ENCODE assay signal across 7 cellular contexts in the genomic region with DNA sequence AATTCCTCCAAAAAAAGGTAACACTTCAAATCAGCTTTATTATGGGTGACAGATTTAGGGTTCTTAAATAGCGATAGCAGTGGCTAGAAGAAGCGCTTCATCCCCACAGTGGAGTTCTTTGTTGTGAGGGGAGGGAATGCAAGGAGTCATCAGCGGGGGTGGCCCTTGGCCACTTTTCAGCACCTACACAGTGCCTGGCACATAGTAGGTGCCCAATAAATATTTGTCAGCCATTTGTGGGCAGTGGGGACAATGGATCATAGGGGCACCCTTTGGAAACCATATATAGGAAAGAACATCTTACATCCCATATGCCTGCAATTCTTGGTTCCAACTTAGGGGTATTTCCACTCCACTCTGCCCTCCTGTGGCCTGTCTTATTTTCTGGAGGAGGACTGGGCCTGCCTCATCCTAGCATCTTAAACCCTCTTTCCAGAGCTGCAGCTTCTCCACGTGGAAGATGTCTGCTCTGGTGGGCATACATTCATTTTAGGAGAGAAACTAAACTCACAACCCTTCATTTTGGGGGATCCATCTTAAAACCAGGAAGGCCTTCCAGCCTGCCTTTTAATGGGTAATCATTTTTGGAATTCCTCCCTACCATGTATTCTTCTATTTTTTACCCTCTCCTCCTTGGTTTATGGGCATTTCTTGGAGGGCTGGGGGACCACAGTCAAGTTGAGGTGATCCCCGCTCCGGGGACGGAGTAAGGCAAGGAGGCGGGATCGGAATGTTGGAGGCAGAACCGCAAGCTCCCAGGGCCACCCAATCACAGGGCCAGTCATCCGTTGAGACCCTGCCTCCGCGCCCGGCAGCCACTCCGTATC. TPM values are rescaled to one million over a fixed set of nuclear protein-coding genes. Genes with fewer than 3 reads are reported as not detected.
DNase-seq lines count a peak whose midpoint lies in the region; ATAC-seq and TF ChIP-seq lines count a peak whose summit lies in the region.

No MANE protein-coding gene starts in this region.

- BruUV-seq in mammary epithelial cell (replicated peaks; lab: Mats Ljungman, UMichigan): TSS peak; percentile 75

- dilution Hi-C loops in mammary epithelial cell (cut with HindIII; ENCODE audit: low sequenced_read_pairs): no loop called here

- H3K36me3 ChIP-seq in HAP-1 (replicated peaks): no peaks in the 10 kb centered on the region
- H3K36me3 ChIP-seq in OCI-LY3 (replicated peaks; ENCODE audit: low read depth, low read length): peaks cover 4% of the 10 kb centered on the region
- H3K36me3 ChIP-seq in mammary epithelial cell (ENCODE audit: insufficient read depth, low read length): no peaks in the 10 kb centered on the region
- no peaks in the 10 kb centered on the region for H3K36me3 ChIP-seq in right lobe of liver
- H3K36me3 ChIP-seq in thymus (ENCODE audit: control insufficient read depth, insufficient read depth): peaks cover 6% of the 10 kb centered on the region

- peaks cover 22% of the 10 kb centered on the region for H3K79me2 ChIP-seq in OCI-LY3 (ENCODE audit: low read length)
- H3K79me2 ChIP-seq in mammary epithelial cell (ENCODE audit: insufficient read depth, low read length): no peaks in the 10 kb centered on the region

- intact Hi-C loops in mammary epithelial cell (cut with micrococcal nuclease) (loop anchor here (1.0 to 10.0 kb wide), 8 partner anchors 18 to 777 kb away; partner anchors contain the start of genes ATF6B, CLIC1 and HLA-DOB), right lobe of liver (cut with DNase I) (no loop called here)

- in situ Hi-C loops in HAP-1 (cut with MboI; ENCODE audit: low sequenced_read_pairs) (no loop called here), mammary epithelial cell (cut with MboI; ENCODE audit: low sequenced_read_pairs in 2 of 2) (no loop called here)

- H3K4me3 ChIP-seq in HAP-1 (peak overlapping the region; percentile 28), OCI-LY3 (ENCODE audit: low read length) (peak overlapping the region; percentile 89), mammary epithelial cell (replicated peaks in 1 of 3; ENCODE audit: insufficient read depth in 1 of 3, low read depth in 2 of 3, low read length in 3 of 3) (peak overlapping the region; percentile 44 to 73 (median 54)), right lobe of liver (peak overlapping the region; percentile 30 to 48 (median 43)), thymus (ENCODE audit: low read length) (peak overlapping the region; percentile 85)

- H3K4me1 ChIP-seq in HAP-1 (peaks cover 14% of the 10 kb centered on the region), OCI-LY3 (ENCODE audit: low read length) (peaks cover 38% of the 10 kb centered on the region), mammary epithelial cell (ENCODE audit: insufficient read depth, low read length) (peaks cover 26% of the 10 kb centered on the region), right lobe of liver (peaks cover 0 to 15% (median 7%) of the 10 kb centered on the region in 4 donors), thymus (ENCODE audit: control insufficient read depth, insufficient read depth, low read length) (peaks cover 28% of the 10 kb centered on the region)

- peak; percentile 74 for DNase-seq in ELR (ENCODE audit: low read depth)
- DNase-seq in HAP-1 (ENCODE audit: low spot score in 2 of 2): peak; percentile 34 to 53
- DNase-seq in mammary epithelial cell: peak; percentile 42
- no peak for DNase-seq in right lobe of liver
- no peak for DNase-seq in cortex of kidney (lab: John Stamatoyannopoulos, UW)

- CTCF ChIA-PET in mammary epithelial cell (lab: Charles Lee; ENCODE audit: low non-redundant PET): interaction anchor here (0.6 to 1.0 kb wide), 3 partner anchors 15 to 76 kb away, joined by 3 to 10 read pairs (median 7); no protein-coding TSS in a partner anchor

- peak; percentile 61 for TF ChIP-seq CTCF in OCI-LY3 (IDR thresholded peaks at IDR 0.05; ENCODE audit: low read depth, low read length)
- TF ChIP-seq CTCF in mammary epithelial cell (conservative IDR thresholded peaks at IDR 0.05 in 1 of 2, IDR thresholded peaks at IDR 0.05 in 1 of 2; ENCODE audit: extremely low read depth in 1 of 2, insufficient read depth in 1 of 2, low read depth in 1 of 2, low read length in 2 of 2): peak; percentile 61 to 66
- TF ChIP-seq CTCF in right lobe of liver (IDR thresholded peaks at IDR 0.05): peak; percentile 10 to 35 (median 26)

- H3K4me2 ChIP-seq in OCI-LY3 (ENCODE audit: low read length): peak overlapping the region; percentile 97
- peak overlapping the region; percentile 93 for H3K4me2 ChIP-seq in mammary epithelial cell (ENCODE audit: insufficient read depth, low read depth, low read length)

- no peaks in the 10 kb centered on the region for H3K27me3 ChIP-seq in HAP-1 (ENCODE audit: low read depth)
- no peaks in the 10 kb centered on the region for H3K27me3 ChIP-seq in OCI-LY3 (ENCODE audit: low read depth, low read length)
- H3K27me3 ChIP-seq in mammary epithelial cell (ENCODE audit: insufficient read depth, low read length): no peaks in the 10 kb centered on the region
- H3K27me3 ChIP-seq in right lobe of liver: no peaks in the 10 kb centered on the region
- H3K27me3 ChIP-seq in thymus (ENCODE audit: control insufficient read depth, insufficient read depth): no peaks in the 10 kb centered on the region

- peak overlapping the region; percentile 96 for H3K9ac ChIP-seq in OCI-LY3 (ENCODE audit: low read length)
- H3K9ac ChIP-seq in mammary epithelial cell (ENCODE audit: insufficient read depth, low read length): peak overlapping the region; percentile 81

- peak; percentile 49 for TF ChIP-seq POLR2A in right lobe of liver (IDR thresholded peaks at IDR 0.05)

- H3K27ac ChIP-seq in OCI-LY3 (ENCODE audit: low read length) (peak overlapping the region; percentile 86), mammary epithelial cell (ENCODE audit: insufficient read depth, low read depth, low read length) (peak overlapping the region; percentile 90), right lobe of liver (peak overlapping the region; percentile 70 to 75 (median 75)), thymus (ENCODE audit: low read depth) (peak overlapping the region; percentile 86)

- H4K20me1 ChIP-seq in OCI-LY3 (ENCODE audit: insufficient read depth, low read length): no peaks in the 10 kb centered on the region
- no peaks in the 10 kb centered on the region for H4K20me1 ChIP-seq in mammary epithelial cell (ENCODE audit: insufficient read depth, low read length)

- H2AFZ ChIP-seq in OCI-LY3 (ENCODE audit: low read depth, low read length) (no peak overlapping the region), mammary epithelial cell (ENCODE audit: low read depth, low read length) (peak overlapping the region; percentile 52)

- H3K9me3 ChIP-seq in HAP-1 (no peaks in the 10 kb centered on the region), OCI-LY3 (ENCODE audit: insufficient read depth, low read length) (no peaks in the 10 kb centered on the region), mammary epithelial cell (replicated peaks; ENCODE audit: insufficient read depth, low read length) (no peaks in the 10 kb centered on the region), right lobe of liver (no peaks in the 10 kb centered on the region), thymus (ENCODE audit: control insufficient read depth) (no peaks in the 10 kb centered on the region)

- WGBS in mammary epithelial cell (ENCODE audit: low coverage, missing lambda C conversion rate): 0% methylated on average over 10 of the region's 15 CpGs
- WGBS in right lobe of liver (ENCODE audit: insufficient coverage, low coverage, low lambda C conversion rate, missing lambda C conversion rate): 19% methylated on average over 14 of the region's 15 CpGs
- 18% methylated on average over 15 of the region's 15 CpGs for WGBS in thymus

- ATAC-seq in right lobe of liver: no peak

RNA-seq across cellular contexts. Expression of gene GPSM3, which starts 2.6 kb away (rescaled TPM):
- 1 to 10 TPM; 1.7 to 3.1 TPM for total RNA-seq in mammary epithelial cell
- 3.9 TPM for polyA plus RNA-seq in mammary epithelial cell
- 1.3 TPM for polyA minus RNA-seq in mammary epithelial cell
- total RNA-seq in right lobe of liver: 1 to 10 TPM; 3.7 to 9.2 (median 5.7) TPM
- polyA plus RNA-seq in thymus: 146 TPM

RNA-seq across cellular contexts. Expression of gene PBX2, which starts 5.0 kb away (rescaled TPM):
- total RNA-seq in mammary epithelial cell (10 to 100 TPM; 28.5 to 59.1 TPM), right lobe of liver (10 to 100 TPM; 15.5 to 29.5 (median 24.3) TPM)
- polyA plus RNA-seq in mammary epithelial cell (39.1 TPM), thymus (76.9 TPM)
- polyA minus RNA-seq in mammary epithelial cell: 30.7 TPM

RNA-seq across cellular contexts. Expression of gene AGER, which starts 11.0 kb away (rescaled TPM):
- total RNA-seq in mammary epithelial cell: 1 to 10 TPM in 1 of 2 donors, under 1 TPM in 1; 0.33 to 6.1 TPM
- polyA plus RNA-seq in mammary epithelial cell: 1.8 TPM
- polyA minus RNA-seq in mammary epithelial cell: not detected
- total RNA-seq in right lobe of liver: 1 to 10 TPM in 4 of 6 experiments, under 1 TPM in 2; 0.81 to 3.4 (median 1.8) TPM
- 81.3 TPM for polyA plus RNA-seq in thymus

RNA-seq across cellular contexts. Expression of gene RNF5, which starts 16.8 kb away (rescaled TPM):
- total RNA-seq in mammary epithelial cell (10 to 100 TPM; 28.4 to 28.7 TPM), right lobe of liver (10 to 100 TPM; 50.5 to 90.4 (median 60.9) TPM)
- polyA plus RNA-seq in mammary epithelial cell (65.3 TPM), thymus (77.3 TPM)
- polyA minus RNA-seq in mammary epithelial cell: 47.0 TPM

RNA-seq across cellular contexts. Expression of gene AGPAT1, which starts 19.2 kb away (rescaled TPM):
- total RNA-seq in mammary epithelial cell (10 to 100 TPM; 32.5 to 56.5 TPM), right lobe of liver (10 to 100 TPM; 23.5 to 36.9 (median 31.6) TPM)
- polyA plus RNA-seq in mammary epithelial cell (97.8 TPM), thymus (32.6 TPM)
- polyA minus RNA-seq in mammary epithelial cell: 143 TPM

Comparison
In these comparisons a context has a peak if more than half of its experiments do, and no peak if none do; other contexts are left out.
1. DNase-seq: peak in ELR (single experiment), HAP-1 (2 of 2) and mammary epithelial cell (single experiment); none in right lobe of liver (0 of 3) and cortex of kidney (single experiment).
2. H3K4me3 ChIP-seq: peak in every context shown above with its lines; median percentile 89 in OCI-LY3; 85 in thymus; 54 in mammary epithelial cell; 43 in right lobe of liver; 28 in HAP-1.
3. Peak in every context shown above with its lines, with median percentiles within 50 percentile points of each other: H3K27ac ChIP-seq and CTCF ChIP-seq.